Comparison of ENCODE assay signal across 9 cellular contexts in genomic region chr17:40106760-40107265, GRCh38. TPM values are rescaled to one million over a fixed set of nuclear protein-coding genes. Genes with fewer than 3 reads are reported as not detected.
A peak's percentile ranks its signal among the peaks of the same experiment; 100 is the strongest.
DNase-seq lines count a peak whose midpoint lies in the region; ATAC-seq and TF ChIP-seq lines count a peak whose summit lies in the region.
"Had no signal": no experiment of that assay in that cellular context is flagged by ENCODE, and none has a peak within 500 bp of the region (broad histone marks: within the 10 kb centered on the region; RNA-seq: fewer than 3 reads in every experiment).

No MANE protein-coding gene starts in this region.

- TF ChIP-seq CTCF in OCI-LY3 (IDR thresholded peaks at IDR 0.05; ENCODE audit: low read depth, low read length), result no peak
- no peak for TF ChIP-seq CTCF in osteoblast (IDR thresholded peaks at IDR 0.05; ENCODE audit: extremely low read depth, low read depth, low read length)

- peaks cover 10% of the 10 kb centered on the region for H3K27me3 ChIP-seq in OCI-LY3 (ENCODE audit: low read depth, low read length)
- H3K27me3 ChIP-seq in osteoblast (ENCODE audit: insufficient read depth, low read length), result no peaks in the 10 kb centered on the region

- H3K4me2 ChIP-seq in OCI-LY3 (ENCODE audit: low read length), result peak overlapping the region; percentile 78
- H3K4me2 ChIP-seq in osteoblast (ENCODE audit: insufficient read depth, low read length), result no peak overlapping the region

- H3K4me3 ChIP-seq in OCI-LY3 (ENCODE audit: low read length), result peak overlapping the region; percentile 52
- H3K4me3 ChIP-seq in osteoblast (ENCODE audit: insufficient read depth, low read length), result no peak overlapping the region

- H2AFZ ChIP-seq in OCI-LY3 (ENCODE audit: low read depth, low read length) (no peak overlapping the region), osteoblast (ENCODE audit: low read length) (no peak overlapping the region)

- DNase-seq in Ammon's horn (ENCODE audit: low spot score) (peak; percentile 66), globus pallidus (ENCODE audit: low spot score) (peak; percentile 55), osteoblast (ENCODE audit: insufficient read length, low spot score, missing footprints) (peak; percentile 51)
- no peak for DNase-seq in activated T-cell treated with anti-CD3 and anti-CD28 coated beads, Interleukin-2, amount 50 U/mL, for 1 hour
- no peak for DNase-seq in activated CD4-positive, alpha-beta T cell treated with anti-CD3 and anti-CD28 coated beads, Interleukin-2, amount 50 U/mL, for 48 hours
- DNase-seq: NCI-H524 treated with DMSO at 0.1 percent for 48 hours had no signal

- H3K4me1 ChIP-seq in OCI-LY3 (ENCODE audit: low read length) (peaks cover 78% of the 10 kb centered on the region), osteoblast (ENCODE audit: insufficient read depth, low read length) (peaks cover 40% of the 10 kb centered on the region)

- H3K36me3 ChIP-seq in OCI-LY3 (replicated peaks; ENCODE audit: low read depth, low read length), result no peaks in the 10 kb centered on the region
- no peaks in the 10 kb centered on the region for H3K36me3 ChIP-seq in osteoblast (ENCODE audit: insufficient read depth, low read length)

- H3K9ac ChIP-seq in OCI-LY3 (ENCODE audit: low read length), result no peak overlapping the region

- H3K79me2 ChIP-seq in OCI-LY3 (ENCODE audit: low read length) (no peaks in the 10 kb centered on the region), osteoblast (ENCODE audit: insufficient read depth, low read length) (no peaks in the 10 kb centered on the region)

- H3K9me3 ChIP-seq in OCI-LY3 (ENCODE audit: insufficient read depth, low read length) (no peaks in the 10 kb centered on the region), osteoblast (ENCODE audit: low read depth, low read length) (no peaks in the 10 kb centered on the region)

- H4K20me1 ChIP-seq in OCI-LY3 (ENCODE audit: insufficient read depth, low read length) (no peaks in the 10 kb centered on the region), osteoblast (ENCODE audit: insufficient read depth, low read length) (no peaks in the 10 kb centered on the region)

- H3K27ac ChIP-seq in OCI-LY3 (ENCODE audit: low read length) (no peak overlapping the region), osteoblast (ENCODE audit: low read depth, low read length) (no peak overlapping the region)

- ATAC-seq in GM21528 (IDR thresholded peaks at IDR 0.05; ENCODE audit: low FRiP score, unreplicated experiment) (no peak), HG02759 (IDR thresholded peaks at IDR 0.05; ENCODE audit: unreplicated experiment) (no peak)

RNA-seq across cellular contexts. Expression of gene NR1D1, which starts 6.4 kb away (rescaled TPM):
- total RNA-seq in osteoblast, result 5.1 and 7.1 TPM in 2 replicates

RNA-seq across cellular contexts. Expression of gene MSL1, which starts 15.0 kb away (rescaled TPM):
- total RNA-seq in osteoblast, result 53.3 and 60.1 TPM in 2 replicates

RNA-seq across cellular contexts. Expression of gene CASC3, which starts 33.5 kb away (rescaled TPM):
- total RNA-seq in osteoblast, result 40.7 and 45.2 TPM in 2 replicates

RNA-seq across cellular contexts. Expression of gene THRA, which starts 44.0 kb away (rescaled TPM):
- 30.6 and 33.3 TPM in 2 replicates for total RNA-seq in osteoblast

RNA-seq across cellular contexts. Expression of gene MED24, which starts 52.6 kb away (rescaled TPM):
- 33.6 and 36.6 TPM in 2 replicates for total RNA-seq in osteoblast

Comparison
In these comparisons a context has a peak if more than half of its experiments do, and no peak if none do; other contexts are left out.
1. DNase-seq: peak in Ammon's horn (single experiment), globus pallidus (single experiment) and osteoblast (single experiment); none in activated T-cell treated with anti-CD3 and anti-CD28 coated beads, Interleukin-2, amount 50 U/mL, for 1 hour (single experiment) and activated CD4-positive, alpha-beta T cell treated with anti-CD3 and anti-CD28 coated beads, Interleukin-2, amount 50 U/mL, for 48 hours (0 of 2).